ENCODE assay signal across 11 cellular contexts in the genomic region with DNA sequence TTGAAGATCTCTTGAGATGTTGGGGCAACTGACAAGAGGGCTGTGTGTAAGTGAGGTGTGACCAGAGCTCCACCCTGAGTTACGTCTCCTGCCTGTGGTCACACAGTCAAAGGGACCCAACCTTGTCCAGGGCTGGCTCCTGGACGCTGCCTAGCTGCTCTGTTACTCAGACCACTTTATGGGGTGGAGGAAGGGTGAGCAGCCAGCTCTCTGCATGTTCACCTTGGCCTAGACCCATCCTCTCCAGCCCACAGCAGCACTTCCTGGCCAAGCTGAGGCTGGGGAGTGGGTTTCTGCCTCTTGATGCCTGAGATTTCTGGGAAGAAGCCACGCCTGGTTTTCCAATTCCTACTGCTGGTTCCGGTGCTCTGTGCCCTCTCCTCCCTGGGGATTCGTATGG. TPM values are rescaled to one million over a fixed set of nuclear protein-coding genes. Genes with fewer than 3 reads are reported as not detected.
DNase-seq lines count a peak whose midpoint lies in the region; ATAC-seq, FAIRE-seq and TF ChIP-seq lines count a peak whose summit lies in the region.
"Had no signal": no experiment of that assay in that cellular context is flagged by ENCODE, and none has a peak within 500 bp of the region (broad histone marks: within the 10 kb centered on the region; RNA-seq: fewer than 3 reads in every experiment).

No MANE protein-coding gene starts in this region.

- H3K27me3 ChIP-seq in CD8-positive, alpha-beta T cell (ENCODE audit: insufficient read depth, low read length) = no peaks in the 10 kb centered on the region
- H3K27me3 ChIP-seq in GM12878 (replicated peaks in 1 of 2; ENCODE audit: control insufficient read depth in 2 of 2, insufficient read depth in 2 of 2, low read length in 1 of 2) (no peaks in the 10 kb centered on the region), neural progenitor cell (no peaks in the 10 kb centered on the region)

- peaks cover 97% of the 10 kb centered on the region for H3K4me1 ChIP-seq in CD8-positive, alpha-beta T cell (ENCODE audit: insufficient read depth, low read length)
- H3K4me1 ChIP-seq in GM12878 (ENCODE audit: control insufficient read depth, insufficient read depth, low read length) (peaks cover 89% of the 10 kb centered on the region), neural progenitor cell (peaks cover 12% of the 10 kb centered on the region)

- no peaks in the 10 kb centered on the region for H3K9me3 Mint-ChIP-seq in CD8-positive, alpha-beta T cell
- H3K9me3 Mint-ChIP-seq in IgD-negative memory B cell (no peaks in the 10 kb centered on the region), neural progenitor cell (no peaks in the 10 kb centered on the region)

- no TSS peak for BruUV-seq in GM12878 (replicated peaks; lab: Mats Ljungman, UMichigan)

- peak overlapping the region; percentile 66 for H3K4me3 Mint-ChIP-seq in CD8-positive, alpha-beta T cell
- H3K4me3 Mint-ChIP-seq in IgD-negative memory B cell (peak overlapping the region; percentile 49 to 91 (median 76)), neural progenitor cell (no peak overlapping the region)

- H3K36me3 Mint-ChIP-seq in CD8-positive, alpha-beta T cell = peaks cover 61% of the 10 kb centered on the region
- H3K36me3 Mint-ChIP-seq in IgD-negative memory B cell (peaks cover 6% of the 10 kb centered on the region), neural progenitor cell (peaks cover 63% of the 10 kb centered on the region)

- peak overlapping the region; percentile 95 for H3K27ac Mint-ChIP-seq in CD8-positive, alpha-beta T cell
- H3K27ac Mint-ChIP-seq in IgD-negative memory B cell (peak overlapping the region; percentile 94 to 99 (median 98)), neural progenitor cell (no peak overlapping the region)

- H3K4me2 ChIP-seq in GM12878 (ENCODE audit: control insufficient read depth, insufficient read depth) (peak overlapping the region; percentile 67), neural progenitor cell (no peak overlapping the region)

- TF ChIP-seq CTCF in CD8-positive, alpha-beta T cell (IDR thresholded peaks at IDR 0.05) = no peak
- no peak for TF ChIP-seq CTCF in GM12878 (IDR thresholded peaks at IDR 0.05 in 2 of 3, conservative IDR thresholded peaks at IDR 0.05 in 1 of 3; ENCODE audit: control insufficient read depth in 2 of 3, extremely low read depth in 1 of 3, insufficient read depth in 1 of 3, low read depth in 3 of 3, low read length in 3 of 3)
- no peak for TF ChIP-seq CTCF in neural progenitor cell (IDR thresholded peaks at IDR 0.05)

- H3K9me3 ChIP-seq in CD8-positive, alpha-beta T cell (ENCODE audit: low read length) = no peaks in the 10 kb centered on the region
- H3K9me3 ChIP-seq in GM12878 (replicated peaks; ENCODE audit: control insufficient read depth, insufficient read depth, low read length) (no peaks in the 10 kb centered on the region), neural progenitor cell (ENCODE audit: low read depth) (no peaks in the 10 kb centered on the region)
- H3K9me3 ChIP-seq: thoracic aorta had no signal

- WGBS in GM12878 (ENCODE audit: insufficient coverage, insufficient replicate concordance, low lambda C conversion rate, missing lambda C conversion rate) = 32% methylated on average over 5 of the region's 5 CpGs

- FAIRE-seq in GM12878 (lab: Jason Lieb, UNC) = no peak

- no peak overlapping the region for H3K9ac ChIP-seq in GM12878 (ENCODE audit: control insufficient read depth, insufficient read depth, low read length)
- H3K9ac ChIP-seq in neural progenitor cell = no peak overlapping the region

- TF ChIP-seq EP300 in GM12878 (IDR thresholded peaks at IDR 0.05; ENCODE audit: borderline replicate concordance in 1 of 2, control insufficient read depth in 1 of 2, low read depth in 2 of 2, low read length in 2 of 2) = no peak

- H3K79me2 ChIP-seq in GM12878 (ENCODE audit: control insufficient read depth, insufficient read depth, low read length) = peaks cover 94% of the 10 kb centered on the region
- H3K79me2 ChIP-seq in neural progenitor cell (ENCODE audit: low read depth) = peaks cover 96% of the 10 kb centered on the region

- in situ Hi-C loops in GM12878 (cut with MboI) = no loop called here

- no peak overlapping the region for H3K4me3 ChIP-seq in CD8-positive, alpha-beta T cell (ENCODE audit: low read depth, low read length)
- H3K4me3 ChIP-seq in GM12878 (no peak overlapping the region), neural progenitor cell (no peak overlapping the region)
- H3K4me3 ChIP-seq: thoracic aorta had no signal

- ATAC-seq in CD8-positive, alpha-beta T cell = no peak
- ATAC-seq in GM12878 = no peak
- ATAC-seq in HG02678 (IDR thresholded peaks at IDR 0.05; ENCODE audit: unreplicated experiment) = no peak

- no peak for DNase-seq in CD8-positive, alpha-beta T cell
- DNase-seq in GM12878 (ENCODE audit: low read depth, low spot score) (no peak), neural progenitor cell (ENCODE audit: low spot score) (no peak), superior temporal gyrus (ENCODE audit: extremely low spot score) (no peak), NCI-H146 treated with DMSO at 0.1 percent for 48 hours (lab: John Stamatoyannopoulos, UW; ENCODE audit: unreplicated experiment) (no peak)
- no peak for DNase-seq in NK-92 treated with Interleukin-12 subunit alpha and Interleukin-12 subunit beta, amount 100 ng/mL, for 24 hours (lab: John Stamatoyannopoulos, UW)
- DNase-seq: DMS53; stimulated activated CD4-positive, alpha-beta T cell treated with anti-CD3 and anti-CD28 coated beads, Interleukin-1b, Interleukin-23, amount 100 ng/mL, for 48 hours had no signal

- TF ChIP-seq RAD21 in GM12878 (IDR thresholded peaks at IDR 0.05; ENCODE audit: insufficient read depth, low read depth, low read length) = no peak

- intact Hi-C loops in CD8-positive, alpha-beta T cell (cut with DNase I, micrococcal nuclease) = loop anchor here (10.0 kb wide), 3 partner anchors 421 to 899 kb away; partner anchors contain the start of genes CDC20 (in 1 of the 2) and ELOVL1 (in 1 of the 2)
- intact Hi-C loops in GM12878 (cut with micrococcal nuclease; ENCODE audit: unreplicated experiment) = loop anchor here (5.0 kb wide), 1 partner anchor 252 kb away; the partner anchor contains the start of gene YBX1

- H4K20me1 ChIP-seq in GM12878 (ENCODE audit: control insufficient read depth, insufficient read depth) = peaks cover 6% of the 10 kb centered on the region; the same call in 1 of the 2 replicates
- peaks cover 100% of the 10 kb centered on the region for H4K20me1 ChIP-seq in neural progenitor cell (ENCODE audit: low read depth)

- no peak overlapping the region for H3K27ac ChIP-seq in CD8-positive, alpha-beta T cell (ENCODE audit: low read depth, low read length)
- H3K27ac ChIP-seq in GM12878 (ENCODE audit: control insufficient read depth, insufficient read depth) (peak overlapping the region; percentile 95), neural progenitor cell (peak overlapping the region; percentile 63)

- RAD21 ChIA-PET in GM12878 (lab: Charles Lee; ENCODE audit: unreplicated experiment) = interaction anchor here (0.9 to 2.7 kb wide), 6 partner anchors 10 to 139 kb away, joined by 3 to 21 read pairs (median 4); no protein-coding TSS in a partner anchor

- POLR2A ChIA-PET in CD8-positive, alpha-beta T cell (lab: Charles Lee) = interaction anchor here (0.8 to 2.8 kb wide), 4 partner anchors 9 to 25 kb away, joined by 3 to 16 read pairs (median 8); partner anchors contain the start of gene SLC2A1
- POLR2A ChIA-PET in GM12878 (lab: Charles Lee) = interaction anchor here (0.5 to 3.4 kb wide), 4 partner anchors 15 to 166 kb away, joined by 6 to 22 read pairs (median 14); no protein-coding TSS in a partner anchor

- CTCF ChIA-PET in CD8-positive, alpha-beta T cell (lab: Charles Lee) = interaction anchor here (0.9 to 4.8 kb wide), 5 partner anchors 11 to 139 kb away, joined by 3 to 25 read pairs (median 5); no protein-coding TSS in a partner anchor
- CTCF ChIA-PET in GM12878 (lab: Yijun Ruan, JAX) = interaction anchor here (0.8 to 5.1 kb wide), 5 partner anchors 9 to 156 kb away, joined by 3 to 57 read pairs (median 4); no protein-coding TSS in a partner anchor

- peaks cover 93% of the 10 kb centered on the region for H3K4me1 Mint-ChIP-seq in CD8-positive, alpha-beta T cell (ENCODE audit: low read depth)
- H3K4me1 Mint-ChIP-seq in IgD-negative memory B cell = peaks cover 65 to 90% (median 77%) of the 10 kb centered on the region in 3 donors
- peaks cover 75% of the 10 kb centered on the region for H3K4me1 Mint-ChIP-seq in neural progenitor cell

- H3F3A ChIP-seq in neural progenitor cell (ENCODE audit: low read depth) = peaks cover 66% of the 10 kb centered on the region

- H3K36me3 ChIP-seq in CD8-positive, alpha-beta T cell (ENCODE audit: insufficient read depth, low read length) = peaks cover 28% of the 10 kb centered on the region
- peaks cover 63 to 66% of the 10 kb centered on the region in 2 experiments for H3K36me3 ChIP-seq in GM12878 (ENCODE audit: control insufficient read depth in 2 of 2, insufficient read depth in 2 of 2, low read length in 1 of 2)
- H3K36me3 ChIP-seq in neural progenitor cell = peaks cover 13% of the 10 kb centered on the region

- H2AFZ ChIP-seq in GM12878 (ENCODE audit: control insufficient read depth, low read depth, low read length) (no peak overlapping the region), neural progenitor cell (replicated peaks) (no peak overlapping the region)

- SMC1A ChIA-PET in GM12878 (lab: Charles Lee; ENCODE audit: uncharacterized antibody, unreplicated experiment) = interaction anchor here (6.3 kb wide), 1 partner anchor 20 kb away, joined by 71 read pairs; no protein-coding TSS in a partner anchor

- TF ChIP-seq POLR2A in GM12878 (IDR thresholded peaks at IDR 0.05; ENCODE audit: low read depth, low read length) = no peak

- no peaks in the 10 kb centered on the region for H3K27me3 Mint-ChIP-seq in CD8-positive, alpha-beta T cell (ENCODE audit: low read depth)
- H3K27me3 Mint-ChIP-seq in IgD-negative memory B cell = no peaks in the 10 kb centered on the region
- peaks cover 8% of the 10 kb centered on the region for H3K27me3 Mint-ChIP-seq in neural progenitor cell (ENCODE audit: insufficient read depth, low read depth)

RNA-seq across cellular contexts. Expression of gene SLC2A1, which starts 24.6 kb away (rescaled TPM):
- 10 to 100 TPM; 85.0 to 97.2 TPM for total RNA-seq in CD8-positive, alpha-beta T cell
- polyA plus RNA-seq in IgD-negative memory B cell = 90.6 TPM
- 231 and 256 TPM in 2 replicates for total RNA-seq in GM12878 (2013; cell fraction: nucleolus; rRNA removed)
- 51.6 and 59.6 TPM in 2 replicates for total RNA-seq in GM12878 (2014; rRNA removed)
- total RNA-seq in GM12878 (2014; rRNA removed; fragmentation: Illumina TruSeq; extraction: Trizol) = 21.1 and 21.9 TPM in 2 replicates
- 59.5 and 62.7 TPM in 2 replicates for total RNA-seq in GM12878 (2021)
- polyA plus RNA-seq in GM12878 (2011; ENCODE audit: low read depth) = 14.2 TPM
- 24.6 and 61.0 TPM in 2 replicates for polyA plus RNA-seq in GM12878 (2011; rRNA removed)
- 65.0 and 66.9 TPM in 2 replicates for polyA plus RNA-seq in GM12878 (2011; cell fraction: cytosol; rRNA removed)
- polyA plus RNA-seq in GM12878 (2011; cell fraction: nucleus; rRNA removed) = 133 and 156 TPM in 2 replicates
- 31.0 and 72.3 TPM in 2 replicates for polyA plus RNA-seq in GM12878 (2012)
- 19.1 and 24.0 TPM in 2 replicates for polyA plus RNA-seq in GM12878 (2014; fragmentation: Illumina TruSeq; extraction: Trizol)
- 1 to 10 TPM; 5.7 to 8.2 TPM for polyA plus RNA-seq in GM12878 (2014; fragmentation: Nextera tagmentation; extraction: Ambion mirVana)
- polyA plus RNA-seq in GM12878 (2014; rRNA removed) = 28.7 and 29.0 TPM in 2 replicates
- 10 to 100 TPM; 65.2 to 66.0 TPM for polyA plus RNA-seq in GM12878 (2016; fragmentation: Nextera tagmentation; extraction: Ambion mirVana)
- polyA minus RNA-seq in GM12878 (2011; rRNA and poly(A)+ RNA removed) = 75.2 and 106 TPM in 2 replicates
- 35.3 and 45.0 TPM in 2 replicates for polyA minus RNA-seq in GM12878 (2011; cell fraction: cytosol; rRNA and poly(A)+ RNA removed)
- 71.8 and 100 TPM in 2 replicates for polyA minus RNA-seq in GM12878 (2011; cell fraction: nucleus; rRNA and poly(A)+ RNA removed)
- 303 and 720 TPM in 2 replicates for total RNA-seq in neural progenitor cell (ENCODE audit: low replicate concordance)
